Comparison of ENCODE assay signal across 8 cellular contexts in genomic region chr2:96209011-96209728, GRCh38. TPM values are rescaled to one million over a fixed set of nuclear protein-coding genes. Genes with fewer than 3 reads are reported as not detected.
DNase-seq lines count a peak whose midpoint lies in the region; ATAC-seq and TF ChIP-seq lines count a peak whose summit lies in the region.

No MANE protein-coding gene starts in this region.

- no peak for TF ChIP-seq CTCF in Peyer's patch (IDR thresholded peaks at IDR 0.05)

- H2AFZ ChIP-seq in trophoblast cell (ENCODE audit: insufficient read depth, low read length, poor library complexity) = no peak overlapping the region

- H3K9me3 ChIP-seq in Peyer's patch (no peaks in the 10 kb centered on the region), trophoblast cell (ENCODE audit: insufficient read depth, low read depth, low read length) (no peaks in the 10 kb centered on the region)

- H3K9ac ChIP-seq in trophoblast cell (ENCODE audit: low read length) = peak overlapping the region; percentile 26

- H3K4me2 ChIP-seq in trophoblast cell (ENCODE audit: low read length) = peak overlapping the region; percentile 65

- H3K27ac ChIP-seq in Peyer's patch (peak overlapping the region; percentile 91 to 96 (median 95)), trophoblast cell (ENCODE audit: low read depth, low read length) (peak overlapping the region; percentile 56)

- no peak overlapping the region for H3K23ac ChIP-seq in trophoblast cell (ENCODE audit: low read length)

- no peak for TF ChIP-seq POLR2A in Peyer's patch (IDR thresholded peaks at IDR 0.05)
- TF ChIP-seq POLR2A in erythroblast (IDR thresholded peaks at IDR 0.05; ENCODE audit: low read length) = no peak

- peak overlapping the region; percentile 8 for H4K91ac ChIP-seq in trophoblast cell (ENCODE audit: low read depth, low read length)

- peak overlapping the region; percentile 8 for H2AK5ac ChIP-seq in trophoblast cell (ENCODE audit: low read length)

- WGBS in trophoblast cell (ENCODE audit: extremely low coverage, insufficient coverage, insufficient read length) = no CpG with 5 or more reads among the region's 21 CpGs

- ATAC-seq in GM19023 (IDR thresholded peaks at IDR 0.05; ENCODE audit: unreplicated experiment) (no peak), HG03025 (IDR thresholded peaks at IDR 0.05; ENCODE audit: low FRiP score, unreplicated experiment) (no peak)

- no peak overlapping the region for H3K4ac ChIP-seq in trophoblast cell (ENCODE audit: low read depth, low read length)

- H4K8ac ChIP-seq in trophoblast cell (ENCODE audit: low read depth, low read length) = peak overlapping the region; percentile 77

- H2BK5ac ChIP-seq in trophoblast cell (ENCODE audit: low read depth, low read length, poor library complexity) = no peak overlapping the region

- H3K14ac ChIP-seq in trophoblast cell (ENCODE audit: low read length) = peak overlapping the region; percentile 6

- no peak overlapping the region for H3K18ac ChIP-seq in trophoblast cell (ENCODE audit: low read length)

- H3K27me3 ChIP-seq in Peyer's patch (no peaks in the 10 kb centered on the region), trophoblast cell (ENCODE audit: insufficient read depth, low read length) (no peaks in the 10 kb centered on the region)

- H3K4me3 ChIP-seq in GM08714 (ENCODE audit: low read length) = peak overlapping the region; percentile 84
- peak overlapping the region; percentile 69 to 95 (median 77) for H3K4me3 ChIP-seq in Peyer's patch
- peak overlapping the region; percentile 62 for H3K4me3 ChIP-seq in trophoblast cell (ENCODE audit: low read depth, low read length)

- DNase-seq in Peyer's patch = no peak
- DNase-seq in erythroblast (lab: John Stamatoyannopoulos, UW) = peak; percentile 57
- DNase-seq in trophoblast cell = no peak
- DNase-seq in islet precursor cell = no peak
- no peak for DNase-seq in NCI-H748 (lab: John Stamatoyannopoulos, UW; ENCODE audit: unreplicated experiment)

- peaks cover 4 to 40% (median 8%) of the 10 kb centered on the region in 4 donors for H3K4me1 ChIP-seq in Peyer's patch
- peaks cover 7 to 11% of the 10 kb centered on the region in 2 experiments for H3K4me1 ChIP-seq in trophoblast cell (ENCODE audit: control insufficient read depth in 1 of 2, insufficient read depth in 2 of 2, low read length in 2 of 2)

- H4K12ac ChIP-seq in trophoblast cell (ENCODE audit: low read depth, low read length) = peak overlapping the region; percentile 49

- no peak overlapping the region for H2BK120ac ChIP-seq in trophoblast cell (ENCODE audit: insufficient read depth, low read length, poor library complexity)

- H3K36me3 ChIP-seq in Peyer's patch (no peaks in the 10 kb centered on the region), trophoblast cell (ENCODE audit: control insufficient read depth in 1 of 2, insufficient read depth in 2 of 2, low read length in 2 of 2) (peaks cover 0 to 1% of the 10 kb centered on the region in 2 experiments)

- H3K79me1 ChIP-seq in trophoblast cell (ENCODE audit: low read length) = peaks cover 6% of the 10 kb centered on the region

- peaks cover 16% of the 10 kb centered on the region for H3K79me2 ChIP-seq in trophoblast cell (ENCODE audit: control insufficient read depth, insufficient read depth, low read length, poor library complexity)

- no peak overlapping the region for H2BK12ac ChIP-seq in trophoblast cell (ENCODE audit: low read length)

RNA-seq across cellular contexts. Expression of gene STARD7, which starts 0.5 kb away (rescaled TPM):
- total RNA-seq in Peyer's patch = 100 to 1,000 TPM in 3 of 4 donors, 10 to 100 TPM in 1; 78.4 to 120 (median 112) TPM
- 70.0 and 72.7 TPM in 2 replicates for polyA plus RNA-seq in trophoblast cell (2013)

RNA-seq across cellular contexts. Expression of gene TMEM127, which starts 56.6 kb away (rescaled TPM):
- total RNA-seq in Peyer's patch = 10 to 100 TPM; 25.6 to 81.4 (median 67.1) TPM
- polyA plus RNA-seq in trophoblast cell (2013) = 36.6 and 38.2 TPM in 2 replicates

RNA-seq across cellular contexts. Expression of gene CIAO1, which starts 56.9 kb away (rescaled TPM):
- total RNA-seq in Peyer's patch = 100 to 1,000 TPM; 131 to 189 (median 154) TPM
- 43.1 and 43.2 TPM in 2 replicates for polyA plus RNA-seq in trophoblast cell (2013)

Comparison
In these comparisons a context has a peak if more than half of its experiments do, and no peak if none do; other contexts are left out.
1. DNase-seq: peak in erythroblast (2 of 2); none in Peyer's patch (0 of 3), trophoblast cell (0 of 2), islet precursor cell (single experiment) and NCI-H748 (single experiment).
2. Peak in every context shown above with its lines, with median percentiles within 50 percentile points of each other: H3K4me3 ChIP-seq.